16 cellular contexts compared by ENCODE assay signal in the genomic region with DNA sequence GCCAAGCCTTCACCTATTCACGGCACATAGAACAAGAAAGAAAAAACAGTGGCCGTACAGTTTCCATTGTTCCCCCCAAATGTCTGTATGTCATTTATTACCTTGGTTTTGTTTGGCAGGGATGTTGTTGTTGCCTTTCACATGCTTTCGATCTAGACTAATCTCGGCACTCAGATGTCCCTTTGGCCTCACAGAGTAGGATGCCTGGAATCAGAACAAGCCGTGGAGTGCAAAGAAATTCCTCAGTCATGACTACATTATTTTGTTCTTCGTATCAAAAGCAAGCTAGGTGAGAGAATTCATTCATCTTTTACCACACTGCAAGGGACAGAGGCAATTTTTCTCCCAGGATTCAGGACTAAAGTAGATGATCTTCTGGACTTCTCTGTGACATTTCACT.
DNase-seq lines count a peak whose midpoint lies in the region; ATAC-seq and TF ChIP-seq lines count a peak whose summit lies in the region.
"Had no signal": no experiment of that assay in that cellular context is flagged by ENCODE, and none has a peak within 500 bp of the region (broad histone marks: within the 10 kb centered on the region; RNA-seq: fewer than 3 reads in every experiment).

No MANE protein-coding gene starts in this region.

- no peaks in the 10 kb centered on the region for H3K36me3 Mint-ChIP-seq in activated T-helper 2 cell treated with anti-CD3 and anti-CD28 coated beads, Interferon-gamma antibody, Interleukin-2, Interleukin-4, amounts not matched to agents 10 μg/mL and 5 μg/mL and 100 μg/mL, durations not matched to agents 14 hours and 24 hours and 36 hours (ENCODE audit: low read depth)
- H3K36me3 Mint-ChIP-seq: activated naive CD4-positive, alpha-beta T cell treated with anti-CD3 and anti-CD28 coated beads, Interleukin-2, amount 50 U/mL, for 24 hours; IgD-negative memory B cell had no signal

- H3K27ac Mint-ChIP-seq in activated T-helper 2 cell treated with anti-CD3 and anti-CD28 coated beads, Interferon-gamma antibody, Interleukin-2, Interleukin-4, amounts not matched to agents 10 μg/mL and 5 μg/mL and 100 μg/mL, durations not matched to agents 14 hours and 24 hours and 36 hours: peak overlapping the region; percentile 63
- H3K27ac Mint-ChIP-seq: activated naive CD4-positive, alpha-beta T cell treated with anti-CD3 and anti-CD28 coated beads, Interleukin-2, amount 50 U/mL, for 24 hours had no signal

- intact Hi-C loops in activated T-helper 2 cell treated with anti-CD3 and anti-CD28 coated beads, Interferon-gamma antibody, Interleukin-2, Interleukin-4, amounts not matched to agents 10 μg/mL and 5 μg/mL and 100 μg/mL, durations not matched to agents 14 hours and 24 hours and 36 hours (cut with micrococcal nuclease): loop anchor here (1.0 to 5.0 kb wide), 2 partner anchors 11 to 701 kb away; no protein-coding TSS in a partner anchor

- H3K36me3 ChIP-seq in skeletal muscle satellite cell (ENCODE audit: insufficient read depth, low read length): no peaks in the 10 kb centered on the region
- H3K36me3 ChIP-seq: neutrophil had no signal

- H3K27me3 Mint-ChIP-seq in activated T-helper 2 cell treated with anti-CD3 and anti-CD28 coated beads, Interferon-gamma antibody, Interleukin-2, Interleukin-4, amounts not matched to agents 10 μg/mL and 5 μg/mL and 100 μg/mL, durations not matched to agents 14 hours and 24 hours and 36 hours (ENCODE audit: low read depth): peaks cover 2% of the 10 kb centered on the region

- peak; percentile 47 for DNase-seq in ELR (ENCODE audit: low read depth)
- no peak for DNase-seq in activated T-helper 2 cell treated with anti-CD3 and anti-CD28 coated beads, Interferon-gamma antibody, Interleukin-2, Interleukin-4, amounts not matched to agents 10 μg/mL and 5 μg/mL and 100 μg/mL, durations not matched to agents 14 hours and 24 hours and 36 hours (ENCODE audit: low spot score)
- peak; percentile 82 for DNase-seq in fibroblast of the aortic adventitia (ENCODE audit: low read depth)
- DNase-seq in NCI-H1417 (lab: John Stamatoyannopoulos, UW): no peak
- DNase-seq in retina: no peak
- DNase-seq: glutamatergic neuron, left colon, NCI-H1436 treated with DMSO at 0.1 percent for 48 hours, NCI-H82, Right ventricle myocardium superior had no signal

- no peak overlapping the region for H3K4me3 ChIP-seq in fibroblast of the aortic adventitia (ENCODE audit: low read depth, low read length)
- H3K4me3 ChIP-seq in skeletal muscle satellite cell (ENCODE audit: low read length): no peak overlapping the region

- peaks cover 33% of the 10 kb centered on the region for H3K4me1 Mint-ChIP-seq in activated T-helper 2 cell treated with anti-CD3 and anti-CD28 coated beads, Interferon-gamma antibody, Interleukin-2, Interleukin-4, amounts not matched to agents 10 μg/mL and 5 μg/mL and 100 μg/mL, durations not matched to agents 14 hours and 24 hours and 36 hours (ENCODE audit: low read depth)

- no peaks in the 10 kb centered on the region for H3K9me3 ChIP-seq in skeletal muscle satellite cell (replicated peaks; ENCODE audit: low read length)
- H3K9me3 ChIP-seq: neutrophil had no signal

- peaks cover 1% of the 10 kb centered on the region for H3K27me3 ChIP-seq in skeletal muscle satellite cell (ENCODE audit: control insufficient read depth, insufficient read depth, low read length)

- peaks cover 3% of the 10 kb centered on the region for H3K9me3 Mint-ChIP-seq in activated T-helper 2 cell treated with anti-CD3 and anti-CD28 coated beads, Interferon-gamma antibody, Interleukin-2, Interleukin-4, amounts not matched to agents 10 μg/mL and 5 μg/mL and 100 μg/mL, durations not matched to agents 14 hours and 24 hours and 36 hours
- H3K9me3 Mint-ChIP-seq: activated naive CD4-positive, alpha-beta T cell treated with anti-CD3 and anti-CD28 coated beads, Interleukin-2, amount 50 U/mL, for 24 hours had no signal

- no peak overlapping the region for H3K4me3 Mint-ChIP-seq in activated T-helper 2 cell treated with anti-CD3 and anti-CD28 coated beads, Interferon-gamma antibody, Interleukin-2, Interleukin-4, amounts not matched to agents 10 μg/mL and 5 μg/mL and 100 μg/mL, durations not matched to agents 14 hours and 24 hours and 36 hours (ENCODE audit: low read depth)

- H3K4me2 ChIP-seq in skeletal muscle satellite cell (ENCODE audit: low read length): peak overlapping the region; percentile 75

- H3K9ac ChIP-seq in skeletal muscle satellite cell (ENCODE audit: low read depth, low read length): peak overlapping the region; percentile 63

- no peak for ATAC-seq in HG03439 (IDR thresholded peaks at IDR 0.05; ENCODE audit: unreplicated experiment)
- ATAC-seq in HG03521 (IDR thresholded peaks at IDR 0.05; ENCODE audit: unreplicated experiment): no peak
- ATAC-seq: left colon had no signal

- TF ChIP-seq CTCF in fibroblast of the aortic adventitia (IDR thresholded peaks at IDR 0.05; ENCODE audit: insufficient read depth, low read length): no peak

- peaks cover 44% of the 10 kb centered on the region for H3K4me1 ChIP-seq in skeletal muscle satellite cell (ENCODE audit: control insufficient read depth, insufficient read depth, low read length)

Comparison
In these comparisons a context has a peak if more than half of its experiments do, and no peak if none do; other contexts are left out.
1. DNase-seq: peak in ELR (single experiment) and fibroblast of the aortic adventitia (single experiment); none in activated T-helper 2 cell treated with anti-CD3 and anti-CD28 coated beads, Interferon-gamma antibody, Interleukin-2, Interleukin-4, amounts not matched to agents 10 μg/mL and 5 μg/mL and 100 μg/mL, durations not matched to agents 14 hours and 24 hours and 36 hours (single experiment), NCI-H1417 (0 of 3) and retina (single experiment).